Comparison of ENCODE assay signal across 14 cellular contexts in genomic region chr20:43863330-43863729, GRCh38.
"Had no signal": no experiment of that assay in that cellular context is flagged by ENCODE, and none has a peak within 500 bp of the region (broad histone marks: within the 10 kb centered on the region; RNA-seq: fewer than 3 reads in every experiment).

No MANE protein-coding gene starts in this region.

- H3K27ac ChIP-seq: foreskin keratinocyte, heart left ventricle, transverse colon, VCaP had no signal

- H3K4me1 ChIP-seq: foreskin keratinocyte, transverse colon had no signal

- ATAC-seq: foreskin keratinocyte; heart left ventricle; left colon; naive thymus-derived CD8-positive, alpha-beta T cell; right cardiac atrium; SK-N-SH treated with all-trans-retinoic acid at 6 μM for 48 hours had no signal

- H3K36me3 ChIP-seq: heart left ventricle, transverse colon had no signal

- H3K9me3 ChIP-seq: heart left ventricle, transverse colon had no signal

- DNase-seq: activated CD4-positive, alpha-beta T cell treated with anti-CD3 and anti-CD28 coated beads for 1 hour; activated CD4-positive, alpha-beta T cell treated with anti-CD3 and anti-CD28 coated beads, Interleukin-2, amount 50 U/mL, for 4 hours; activated naive CD4-positive, alpha-beta T cell treated with anti-CD3 and anti-CD28 coated beads, Interleukin-2, amount 10 ng/mL, durations not matched to agents 7 days and 5 days; activated T-cell treated with anti-CD3 and anti-CD28 coated beads, Interleukin-2, amount 50 U/mL, for 24 hours; foreskin keratinocyte; heart left ventricle; left colon; naive thymus-derived CD8-positive, alpha-beta T cell; right cardiac atrium; T-helper 1 cell; transverse colon had no signal

- H3K27me3 ChIP-seq: foreskin keratinocyte, transverse colon had no signal

- FAIRE-seq: endometrium had no signal

- H3K4me3 ChIP-seq: heart left ventricle, transverse colon had no signal
